In the genomic region with DNA sequence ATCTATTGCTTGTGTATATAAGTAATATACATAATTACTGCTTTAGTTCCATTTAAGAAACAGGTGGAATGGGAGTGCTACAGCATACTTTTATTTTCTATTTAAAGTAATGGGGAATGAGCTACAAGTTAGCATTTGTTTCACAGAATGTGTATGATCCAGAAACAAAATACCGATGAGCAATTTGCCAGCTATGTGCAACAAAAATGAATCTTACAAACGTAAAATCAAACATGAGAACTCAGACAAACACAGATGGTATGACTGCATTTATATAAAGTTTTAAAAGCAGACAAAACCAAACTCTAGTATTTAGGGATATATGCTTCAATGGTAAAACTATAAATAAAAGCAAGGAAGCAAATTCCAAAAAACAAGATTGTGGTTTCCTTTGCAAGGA, we compare ENCODE assay signal across 16 cellular contexts.
"Had no signal": no experiment of that assay in that cellular context is flagged by ENCODE, and none has a peak within 500 bp of the region (broad histone marks: within the 10 kb centered on the region; RNA-seq: fewer than 3 reads in every experiment).

No MANE protein-coding gene starts in this region.

- H3K36me3 ChIP-seq: esophagus squamous epithelium, gastrocnemius medialis, left lung, neutrophil, WERI-Rb-1 had no signal

- DNase-seq: activated CD4-positive, alpha-beta T cell treated with anti-CD3 and anti-CD28 coated beads, Interleukin-2, amount 50 U/mL, for 4 hours; activated effector memory CD4-positive, alpha-beta T cell treated with anti-CD3 and anti-CD28 coated beads, Interleukin-2, amount 50 U/mL, for 16 hours; activated naive CD4-positive, alpha-beta T cell treated with anti-CD3 and anti-CD28 coated beads, Interleukin-2, amount 50 U/mL, for 16 hours; activated T-cell treated with anti-CD3 and anti-CD28 coated beads, Interleukin-2, amount 50 U/mL, for 72 hours; effector memory CD8-positive, alpha-beta T cell; esophagus squamous epithelium; gastrocnemius medialis; head of caudate nucleus; left lung; stimulated activated CD4-positive, alpha-beta T cell treated with anti-CD3 and anti-CD28 coated beads, Interleukin-2, amount 100 ng/mL, for 24 hours; stimulated activated naive CD4-positive, alpha-beta T cell treated with Interleukin-2 at 50 U/mL for 16 hours; substantia nigra; T-helper 17 cell had no signal

- H3K9me3 ChIP-seq: esophagus squamous epithelium, gastrocnemius medialis, left lung, neutrophil had no signal

- H3K4me1 ChIP-seq: esophagus squamous epithelium, gastrocnemius medialis, left lung had no signal

- H3K4me3 ChIP-seq: esophagus squamous epithelium, gastrocnemius medialis, left lung had no signal

- H3K27ac ChIP-seq: esophagus squamous epithelium, gastrocnemius medialis, left lung, neutrophil, WERI-Rb-1 had no signal

- ATAC-seq: activated T-cell treated with anti-CD3 and anti-CD28 coated beads, Interleukin-2, amount 50 U/mL, for 72 hours; effector memory CD8-positive, alpha-beta T cell; gastrocnemius medialis; left lung; natural killer cell treated with Interleukin-12 subunit alpha and Interleukin-12 subunit beta and Interleukin-15 and Interleukin-18, amount 100 ng/mL, for 72 hours; T-helper 17 cell had no signal

- H3K27me3 ChIP-seq: esophagus squamous epithelium, gastrocnemius medialis, left lung, neutrophil had no signal
